Comparison of ENCODE assay signal across 26 cellular contexts in the genomic region with DNA sequence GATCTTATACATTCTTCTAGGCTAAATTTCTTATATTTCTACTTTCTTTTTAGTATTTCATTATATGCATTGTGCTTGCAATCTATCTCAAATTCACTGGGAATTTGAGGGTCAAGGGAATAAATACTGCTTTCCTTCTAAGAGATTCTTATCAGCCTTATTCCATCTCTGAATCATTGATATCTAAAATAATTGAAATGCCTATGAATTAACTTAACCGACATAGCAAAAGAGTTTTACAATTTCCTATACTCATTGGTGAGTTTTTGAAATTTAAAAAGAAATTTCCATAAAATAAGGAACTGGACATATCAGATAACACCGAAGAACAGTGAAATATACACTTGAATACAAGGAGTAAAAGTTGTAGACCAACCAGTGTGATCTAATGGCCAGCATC.
"Had no signal": no experiment of that assay in that cellular context is flagged by ENCODE, and none has a peak within 500 bp of the region (broad histone marks: within the 10 kb centered on the region; RNA-seq: fewer than 3 reads in every experiment).

No MANE protein-coding gene starts in this region.

- H3K27ac ChIP-seq: stomach, suprapubic skin, testis, thoracic aorta, thyroid gland, tibial artery, tibial nerve, transverse colon, upper lobe of left lung, upper lobe of right lung, uterus, vagina had no signal

- H3K27me3 Mint-ChIP-seq: stimulated activated naive B cell treated with anti-CD40 and anti-IgM and Interleukin-4, amounts not matched to agents 10 μg/mL and 1 μg/mL and 100 μg/mL, for 72 hours; stimulated activated naive CD8-positive, alpha-beta T cell treated with anti-CD3 and anti-CD28 coated beads, Interleukin-15, amount 100 ng/mL, for 72 hours; stimulated activated naive CD8-positive, alpha-beta T cell treated with anti-CD3 and anti-CD28 coated beads, Interleukin-15, Interleukin-2, amounts not matched to agents 100 ng/mL and 50 ng/mL, for 24 hours had no signal

- H3K4me3 ChIP-seq: stomach, suprapubic skin, testis, thoracic aorta, thyroid gland, tibial artery, tibial nerve, transverse colon, upper lobe of left lung, upper lobe of right lung, uterus, vagina had no signal

- H3K36me3 Mint-ChIP-seq: stimulated activated effector memory CD8-positive, alpha-beta T cell treated with anti-CD3 and anti-CD28 coated beads, Interleukin-12 subunit alpha, Interleukin-12 subunit beta, amount 100 ng/mL, for 72 hours; stimulated activated memory B cell treated with anti-CD40 and anti-IgM and Interleukin-4, amounts not matched to agents 10 μg/mL and 1 μg/mL and 100 μg/mL, for 72 hours; stimulated activated naive B cell treated with anti-CD40 and anti-IgM and Interleukin-4, amounts not matched to agents 10 μg/mL and 1 μg/mL and 100 μg/mL, for 72 hours had no signal

- H3K4me1 ChIP-seq: stomach, suprapubic skin, testis, thyroid gland, tibial artery, tibial nerve, transverse colon, upper lobe of left lung, upper lobe of right lung, uterus, vagina had no signal

- H3K27ac Mint-ChIP-seq: stimulated activated effector memory CD8-positive, alpha-beta T cell treated with anti-CD3 and anti-CD28 coated beads, Interleukin-12 subunit alpha, Interleukin-12 subunit beta, amount 100 ng/mL, for 72 hours; stimulated activated memory B cell treated with anti-CD40 and anti-IgM and Interleukin-4, amounts not matched to agents 10 μg/mL and 1 μg/mL and 100 μg/mL, for 72 hours; stimulated activated naive B cell treated with anti-CD40 and anti-IgM and Interleukin-4, amounts not matched to agents 10 μg/mL and 1 μg/mL and 100 μg/mL, for 72 hours; stimulated activated naive CD8-positive, alpha-beta T cell treated with anti-CD3 and anti-CD28 coated beads, Interleukin-15, amount 100 ng/mL, for 72 hours; stimulated activated naive CD8-positive, alpha-beta T cell treated with anti-CD3 and anti-CD28 coated beads, Interleukin-15, Interleukin-2, amounts not matched to agents 100 ng/mL and 50 ng/mL, for 24 hours had no signal

- H3K9me3 ChIP-seq: stomach, suprapubic skin, testis, thoracic aorta, thyroid gland, tibial artery, tibial nerve, transverse colon, upper lobe of left lung, upper lobe of right lung, uterus, vagina had no signal

- H3K36me3 ChIP-seq: stomach, suprapubic skin, thoracic aorta, thyroid gland, tibial artery, tibial nerve, transverse colon, upper lobe of left lung, upper lobe of right lung, uterus, vagina had no signal

- ATAC-seq: stimulated activated effector memory CD8-positive, alpha-beta T cell treated with anti-CD3 and anti-CD28 coated beads, Interleukin-12 subunit alpha, Interleukin-12 subunit beta, amount 100 ng/mL, for 72 hours; stimulated activated memory B cell treated with anti-CD40 and anti-IgM and Interleukin-4, amounts not matched to agents 10 μg/mL and 1 μg/mL and 100 μg/mL, for 72 hours; stimulated activated naive B cell treated with anti-CD40 and anti-IgM and Interleukin-4, amounts not matched to agents 10 μg/mL and 1 μg/mL and 100 μg/mL, for 72 hours; stimulated activated naive CD8-positive, alpha-beta T cell treated with anti-CD3 and anti-CD28 coated beads, Interleukin-15, amount 100 ng/mL, for 72 hours; stimulated activated naive CD8-positive, alpha-beta T cell treated with anti-CD3 and anti-CD28 coated beads, Interleukin-15, Interleukin-2, amounts not matched to agents 100 U/mL and 50 U/mL, for 24 hours; upper lobe of right lung had no signal

- H3K4me3 Mint-ChIP-seq: stimulated activated effector memory CD8-positive, alpha-beta T cell treated with anti-CD3 and anti-CD28 coated beads, Interleukin-12 subunit alpha, Interleukin-12 subunit beta, amount 100 ng/mL, for 72 hours; stimulated activated memory B cell treated with anti-CD40 and anti-IgM and Interleukin-4, amounts not matched to agents 10 μg/mL and 1 μg/mL and 100 μg/mL, for 72 hours; stimulated activated naive B cell treated with anti-CD40 and anti-IgM and Interleukin-4, amounts not matched to agents 10 μg/mL and 1 μg/mL and 100 μg/mL, for 72 hours; stimulated activated naive CD8-positive, alpha-beta T cell treated with anti-CD3 and anti-CD28 coated beads, Interleukin-15, amount 100 ng/mL, for 72 hours; stimulated activated naive CD8-positive, alpha-beta T cell treated with anti-CD3 and anti-CD28 coated beads, Interleukin-15, Interleukin-2, amounts not matched to agents 100 ng/mL and 50 ng/mL, for 24 hours had no signal

- DNase-seq: stimulated activated CD4-positive, alpha-beta T cell treated with anti-CD3 and anti-CD28 coated beads, Interleukin-2, amount 100 ng/mL, for 48 hours; stimulated activated CD4-positive, alpha-beta T cell treated with anti-CD3 and anti-CD28 coated beads, Interleukin-4, amount 100 ng/mL, for 1 hour; stimulated activated CD4-positive, alpha-beta T cell treated with anti-CD3 and anti-CD28 coated beads, Interleukin-4, amount 100 ng/mL, for 24 hours; stimulated activated CD4-positive, alpha-beta T cell treated with anti-CD3 and anti-CD28 coated beads, Interleukin-4, amount 100 ng/mL, for 4 hours; stimulated activated CD8-positive, alpha-beta memory T cell treated with anti-CD3 and anti-CD28 coated beads, Interleukin-4, amount 100 ng/mL, for 48 hours; stimulated activated naive B cell treated with anti-CD40 and anti-IgM and Interleukin-4, amounts not matched to agents 10 μg/mL and 1 μg/mL and 100 μg/mL, for 72 hours; stimulated activated naive CD4-positive, alpha-beta T cell; stimulated activated naive CD4-positive, alpha-beta T cell treated with Interleukin-2 at 50 U/mL for 16 hours; stimulated activated naive CD8-positive, alpha-beta T cell treated with anti-CD3 and anti-CD28 coated beads, Interleukin-15, amount 100 ng/mL, for 72 hours; stimulated activated naive CD8-positive, alpha-beta T cell treated with anti-CD3 and anti-CD28 coated beads, Interleukin-15, Interleukin-2, amounts not matched to agents 100 U/mL and 50 U/mL, for 24 hours; stomach; substantia nigra; testis; thyroid gland; tibial artery; transverse colon; upper lobe of left lung; upper lobe of right lung; uterus had no signal

- H3K4me1 Mint-ChIP-seq: stimulated activated effector memory CD8-positive, alpha-beta T cell treated with anti-CD3 and anti-CD28 coated beads, Interleukin-12 subunit alpha, Interleukin-12 subunit beta, amount 100 ng/mL, for 72 hours; stimulated activated memory B cell treated with anti-CD40 and anti-IgM and Interleukin-4, amounts not matched to agents 10 μg/mL and 1 μg/mL and 100 μg/mL, for 72 hours; stimulated activated naive B cell treated with anti-CD40 and anti-IgM and Interleukin-4, amounts not matched to agents 10 μg/mL and 1 μg/mL and 100 μg/mL, for 72 hours; stimulated activated naive CD8-positive, alpha-beta T cell treated with anti-CD3 and anti-CD28 coated beads, Interleukin-15, amount 100 ng/mL, for 72 hours had no signal

- H3K9me3 Mint-ChIP-seq: stimulated activated memory B cell treated with anti-CD40 and anti-IgM and Interleukin-4, amounts not matched to agents 10 μg/mL and 1 μg/mL and 100 μg/mL, for 72 hours; stimulated activated naive B cell treated with anti-CD40 and anti-IgM and Interleukin-4, amounts not matched to agents 10 μg/mL and 1 μg/mL and 100 μg/mL, for 72 hours; stimulated activated naive CD8-positive, alpha-beta T cell treated with anti-CD3 and anti-CD28 coated beads, Interleukin-15, amount 100 ng/mL, for 72 hours; stimulated activated naive CD8-positive, alpha-beta T cell treated with anti-CD3 and anti-CD28 coated beads, Interleukin-15, Interleukin-2, amounts not matched to agents 100 ng/mL and 50 ng/mL, for 24 hours had no signal

- H3K27me3 ChIP-seq: stomach, suprapubic skin, testis, thyroid gland, tibial artery, tibial nerve, transverse colon, upper lobe of left lung, upper lobe of right lung, uterus, vagina had no signal
